Comparison of ENCODE assay signal across 9 cellular contexts in the genomic region with DNA sequence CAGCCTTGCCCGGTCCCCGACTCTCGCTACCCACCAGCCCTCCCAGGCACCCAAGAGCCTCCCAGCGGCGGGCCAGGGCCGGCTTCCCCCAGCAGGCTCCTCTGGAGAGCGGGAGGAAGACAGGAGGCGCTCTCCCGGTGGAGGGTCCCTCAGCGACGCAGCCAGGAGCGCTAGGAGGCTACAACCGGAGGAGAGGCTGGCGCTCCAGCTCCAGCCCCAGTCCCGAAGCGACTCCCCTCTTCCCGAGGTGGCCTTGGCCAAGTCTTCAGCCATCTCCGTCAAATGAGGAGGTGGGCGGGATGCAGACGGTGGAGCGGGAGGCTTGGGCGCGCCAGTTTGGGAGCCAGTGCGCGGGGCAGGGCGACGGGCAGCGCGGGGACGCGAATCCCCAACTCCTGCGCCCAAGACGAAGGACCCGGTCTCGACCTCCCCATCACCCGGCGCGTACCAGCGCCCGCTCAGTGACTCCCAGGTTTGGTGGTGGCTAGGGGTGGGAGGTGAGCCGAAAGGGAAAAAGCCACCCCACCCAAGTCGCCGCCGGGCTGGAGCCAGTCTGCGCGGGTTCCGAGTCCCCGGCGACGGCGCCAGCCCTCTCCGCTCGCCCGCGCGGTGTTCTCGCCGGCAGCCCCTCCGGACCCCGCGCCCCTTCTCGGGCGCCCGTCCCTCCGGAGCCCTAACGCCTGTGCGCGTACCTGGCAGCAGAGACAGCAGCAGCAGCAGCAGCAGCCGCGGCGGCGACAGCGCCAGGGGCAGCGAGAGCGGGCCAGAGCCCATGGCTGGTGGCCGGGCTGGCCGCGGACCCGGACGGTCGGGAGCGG. TPM values are rescaled to one million over a fixed set of nuclear protein-coding genes. Genes with fewer than 3 reads are reported as not detected.
A peak's percentile ranks its signal among the peaks of the same experiment; 100 is the strongest.
DNase-seq lines count a peak whose midpoint lies in the region; ATAC-seq, FAIRE-seq and TF ChIP-seq lines count a peak whose summit lies in the region.
"Had no signal": no experiment of that assay in that cellular context is flagged by ENCODE, and none has a peak within 500 bp of the region (broad histone marks: within the 10 kb centered on the region; RNA-seq: fewer than 3 reads in every experiment).

No MANE protein-coding gene starts in this region.

- no peaks in the 10 kb centered on the region for H3K79me2 ChIP-seq in HepG2 (ENCODE audit: insufficient read depth, low read length)

- H3K36me3 Mint-ChIP-seq in activated naive CD4-positive, alpha-beta T cell treated with anti-CD3 and anti-CD28 coated beads, Interleukin-2, amount 50 U/mL, for 24 hours = no peaks in the 10 kb centered on the region

- in situ Hi-C loops in astrocyte of the spinal cord (cut with HindIII; ENCODE audit: low sequenced_read_pairs) = no loop called here
- in situ Hi-C loops in HepG2 (cut with HindIII; ENCODE audit: extremely low pct_ligation_motif_present, low pct_unique_long_range_greater_than_20kb) = no loop called here

- TF ChIP-seq POLR2A in HepG2 (IDR thresholded peaks at IDR 0.05; ENCODE audit: insufficient read depth in 1 of 2, low read depth in 2 of 2, low read length in 2 of 2) (no peak), vagina (IDR thresholded peaks at IDR 0.05) (no peak)

- DNase-seq in activated naive CD4-positive, alpha-beta T cell treated with anti-CD3 and anti-CD28 coated beads, Interleukin-2, amount 50 U/mL, for 16 hours = no peak
- no peak for DNase-seq in astrocyte of the spinal cord (ENCODE audit: low read depth, low spot score)
- no peak for DNase-seq in HepG2 (ENCODE audit: low spot score)
- DNase-seq in vagina (ENCODE audit: extremely low spot score in 2 of 2) = no peak
- no peak for DNase-seq in DMS79 (lab: John Stamatoyannopoulos, UW)
- DNase-seq in COLO668 (lab: John Stamatoyannopoulos, UW; ENCODE audit: unreplicated experiment) = no peak
- DNase-seq: stimulated activated naive CD4-positive, alpha-beta T cell had no signal

- TF ChIP-seq EP300 in HepG2 (IDR thresholded peaks at IDR 0.05; ENCODE audit: low read depth in 2 of 2, low read length in 2 of 2) (no peak), HepG2 (CRISPR knock-in tag; IDR thresholded peaks at IDR 0.05; ENCODE audit: borderline replicate concordance) (no peak)

- POLR2A ChIA-PET in HepG2 (lab: Yijun Ruan, JAX) = no interaction called here

- H3K4me3 ChIP-seq in astrocyte of the spinal cord (ENCODE audit: low read depth, low read length) (no peak overlapping the region), HepG2 (replicated peaks in 1 of 3; ENCODE audit: insufficient read depth in 1 of 3, low read depth in 2 of 3, low read length in 3 of 3) (peak overlapping the region; percentile 20 to 62 (median 34); a peak in 2 of 6 replicates), vagina (peak overlapping the region; percentile 22 to 38)

- H3K27ac ChIP-seq in HepG2 (ENCODE audit: extremely low read length, insufficient read depth, low read length) = no peak overlapping the region
- H3K27ac ChIP-seq in vagina = no peak overlapping the region

- WGBS in HepG2 (ENCODE audit: low lambda C conversion rate) = no CpG with 5 or more reads among the region's 82 CpGs

- no peak for TF ChIP-seq RAD21 in HepG2 (CRISPR knock-in tag; IDR thresholded peaks at IDR 0.05)

- peaks cover 15% of the 10 kb centered on the region for H3K4me1 Mint-ChIP-seq in activated naive CD4-positive, alpha-beta T cell treated with anti-CD3 and anti-CD28 coated beads, Interleukin-2, amount 50 U/mL, for 24 hours

- H2AFZ ChIP-seq in HepG2 (ENCODE audit: low read length) = no peak overlapping the region

- TF ChIP-seq CTCF in astrocyte of the spinal cord (IDR thresholded peaks at IDR 0.05; ENCODE audit: low read depth, low read length) (peak; percentile 29), HepG2 (CRISPR knock-in tag; IDR thresholded peaks at IDR 0.05) (peak; percentile 41), vagina (IDR thresholded peaks at IDR 0.05) (no peak)

- BruUV-seq in HepG2 (replicated peaks; lab: Mats Ljungman, UMichigan) = no TSS peak

- H3K4me2 ChIP-seq in HepG2 (ENCODE audit: low read depth, low read length) = peak overlapping the region; percentile 57

- H3K27me3 Mint-ChIP-seq in activated naive CD4-positive, alpha-beta T cell treated with anti-CD3 and anti-CD28 coated beads, Interleukin-2, amount 50 U/mL, for 24 hours = peaks cover 33% of the 10 kb centered on the region

- intact Hi-C loops in HepG2 (cut with micrococcal nuclease; ENCODE audit: unreplicated experiment) = no loop called here
- intact Hi-C loops in vagina (cut with DNase I) = loop anchor here (5.0 kb wide), 1 partner anchor 87 kb away; no protein-coding TSS in a partner anchor

- CTCF ChIA-PET in HepG2 (lab: Yijun Ruan, JAX; ENCODE audit: low intra/inter-chr PET ratio, low total read pairs) = no interaction called here

- peaks cover 3 to 56% of the 10 kb centered on the region in 2 experiments; a peak in 4 of 5 replicates for H3K27me3 ChIP-seq in HepG2 (ENCODE audit: control insufficient read depth in 1 of 2, insufficient read depth in 2 of 2, low read length in 2 of 2)
- peaks cover 13% of the 10 kb centered on the region for H3K27me3 ChIP-seq in vagina

- H3K9me3 ChIP-seq in HepG2 (ENCODE audit: low read length) (no peaks in the 10 kb centered on the region), vagina (no peaks in the 10 kb centered on the region)

- H3K36me3 ChIP-seq in HepG2 (replicated peaks in 1 of 2; ENCODE audit: control insufficient read depth in 1 of 2, insufficient read depth in 2 of 2, low read length in 2 of 2) (no peaks in the 10 kb centered on the region), vagina (no peaks in the 10 kb centered on the region)

- ATAC-seq in HepG2 (peak; percentile 50), GM21576 (IDR thresholded peaks at IDR 0.05; ENCODE audit: unreplicated experiment) (no peak)

- no peak overlapping the region for H3K9ac ChIP-seq in HepG2 (ENCODE audit: insufficient read depth, low read depth, low read length)

- H3K27ac Mint-ChIP-seq in activated naive CD4-positive, alpha-beta T cell treated with anti-CD3 and anti-CD28 coated beads, Interleukin-2, amount 50 U/mL, for 24 hours = no peak overlapping the region

- H3K9me3 Mint-ChIP-seq in activated naive CD4-positive, alpha-beta T cell treated with anti-CD3 and anti-CD28 coated beads, Interleukin-2, amount 50 U/mL, for 24 hours = no peaks in the 10 kb centered on the region

- no peak for FAIRE-seq in HepG2 (lab: Jason Lieb, UNC)

- no peaks in the 10 kb centered on the region for H4K20me1 ChIP-seq in HepG2 (ENCODE audit: insufficient read depth, low read length)

- H3K4me1 ChIP-seq in HepG2 (ENCODE audit: insufficient read depth, low read length) = no peaks in the 10 kb centered on the region
- peaks cover 20% of the 10 kb centered on the region for H3K4me1 ChIP-seq in vagina

- peak overlapping the region; percentile 11 for H3K4me3 Mint-ChIP-seq in activated naive CD4-positive, alpha-beta T cell treated with anti-CD3 and anti-CD28 coated beads, Interleukin-2, amount 50 U/mL, for 24 hours

RNA-seq across cellular contexts. Expression of a gene that starts 0.6 kb away (rescaled TPM):
- total RNA-seq in HepG2 (2016; rRNA removed; fragmentation: Illumina TruSeq; extraction: Trizol) (not detected in 2 replicates), vagina (3.7 TPM)
- total RNA-seq in HepG2 (2016; cell fraction: cytosol; rRNA removed; fragmentation: Illumina TruSeq; extraction: Trizol; ENCODE audit: low read depth) = not detected in 2 replicates
- total RNA-seq in HepG2 (2016; cell fraction: insoluble cytoplasmic fraction; rRNA removed; fragmentation: Illumina TruSeq; extraction: Trizol) = not detected in 2 replicates
- not detected in 2 replicates for total RNA-seq in HepG2 (2016; cell fraction: membrane; rRNA removed; fragmentation: Illumina TruSeq; extraction: Trizol)
- total RNA-seq in HepG2 (2016; cell fraction: nucleus; rRNA removed; fragmentation: Illumina TruSeq; extraction: Trizol) = not detected in 2 replicates
- polyA plus RNA-seq in HepG2 (2011; rRNA removed) = not detected in 2 replicates
- not detected in 2 replicates for polyA plus RNA-seq in HepG2 (2011; cell fraction: cytosol; rRNA removed)
- polyA plus RNA-seq in HepG2 (2011; cell fraction: nucleus; rRNA removed) = not detected in 2 replicates
- polyA plus RNA-seq in HepG2 (2012) = 0.64 TPM in 1 of 2 replicates, not detected in the other
- polyA plus RNA-seq in HepG2 (2016; cell fraction: cytosol; fragmentation: Illumina TruSeq; extraction: Trizol; ENCODE audit: low read depth) = not detected in 2 replicates
- not detected in 2 replicates for polyA plus RNA-seq in HepG2 (2016; cell fraction: insoluble cytoplasmic fraction; fragmentation: Illumina TruSeq; extraction: Trizol; ENCODE audit: low read depth)
- not detected in 2 replicates for polyA plus RNA-seq in HepG2 (2016; cell fraction: membrane; fragmentation: Illumina TruSeq; extraction: Trizol; ENCODE audit: low read depth)
- polyA plus RNA-seq in HepG2 (2016; cell fraction: nucleus; fragmentation: Illumina TruSeq; extraction: Trizol; ENCODE audit: insufficient read depth, low read depth) = not detected in 2 replicates
- not detected in 2 replicates for polyA minus RNA-seq in HepG2 (2011; rRNA and poly(A)+ RNA removed; ENCODE audit: low replicate concordance)
- polyA minus RNA-seq in HepG2 (2011; cell fraction: cytosol; rRNA and poly(A)+ RNA removed) = not detected in 2 replicates
- polyA minus RNA-seq in HepG2 (2011; cell fraction: nucleus; rRNA and poly(A)+ RNA removed) = not detected in 2 replicates

RNA-seq across cellular contexts. Expression of a gene that starts 20.8 kb away (rescaled TPM):
- total RNA-seq in HepG2 (2016; rRNA removed; fragmentation: Illumina TruSeq; extraction: Trizol) = not detected in 2 replicates
- not detected in 2 replicates for total RNA-seq in HepG2 (2016; cell fraction: cytosol; rRNA removed; fragmentation: Illumina TruSeq; extraction: Trizol; ENCODE audit: low read depth)
- total RNA-seq in HepG2 (2016; cell fraction: insoluble cytoplasmic fraction; rRNA removed; fragmentation: Illumina TruSeq; extraction: Trizol) = not detected in 2 replicates
- not detected in 2 replicates for total RNA-seq in HepG2 (2016; cell fraction: membrane; rRNA removed; fragmentation: Illumina TruSeq; extraction: Trizol)
- total RNA-seq in HepG2 (2016; cell fraction: nucleus; rRNA removed; fragmentation: Illumina TruSeq; extraction: Trizol) = not detected in 2 replicates
- polyA plus RNA-seq in HepG2 (2011; rRNA removed) = not detected in 2 replicates
- not detected in 2 replicates for polyA plus RNA-seq in HepG2 (2011; cell fraction: cytosol; rRNA removed)
- polyA plus RNA-seq in HepG2 (2011; cell fraction: nucleus; rRNA removed) = 0.03 TPM in 1 of 2 replicates, not detected in the other
- not detected in 2 replicates for polyA plus RNA-seq in HepG2 (2012)
- polyA plus RNA-seq in HepG2 (2016; cell fraction: cytosol; fragmentation: Illumina TruSeq; extraction: Trizol; ENCODE audit: low read depth) = not detected in 2 replicates
- polyA plus RNA-seq in HepG2 (2016; cell fraction: insoluble cytoplasmic fraction; fragmentation: Illumina TruSeq; extraction: Trizol; ENCODE audit: low read depth) = not detected in 2 replicates
- not detected in 2 replicates for polyA plus RNA-seq in HepG2 (2016; cell fraction: membrane; fragmentation: Illumina TruSeq; extraction: Trizol; ENCODE audit: low read depth)
- polyA plus RNA-seq in HepG2 (2016; cell fraction: nucleus; fragmentation: Illumina TruSeq; extraction: Trizol; ENCODE audit: insufficient read depth, low read depth) = not detected in 2 replicates
- 0.05 and 0.98 TPM in 2 replicates for polyA minus RNA-seq in HepG2 (2011; rRNA and poly(A)+ RNA removed; ENCODE audit: low replicate concordance)
- polyA minus RNA-seq in HepG2 (2011; cell fraction: cytosol; rRNA and poly(A)+ RNA removed) = not detected in 2 replicates
- not detected in 2 replicates for polyA minus RNA-seq in HepG2 (2011; cell fraction: nucleus; rRNA and poly(A)+ RNA removed)
- total RNA-seq in vagina = 0.74 TPM

RNA-seq across cellular contexts. Expression of a gene that starts 54.9 kb away (rescaled TPM):
- total RNA-seq in HepG2 (2016; rRNA removed; fragmentation: Illumina TruSeq; extraction: Trizol) = 5.1 and 10.5 TPM in 2 replicates
- 2.6 and 4.4 TPM in 2 replicates for total RNA-seq in HepG2 (2016; cell fraction: cytosol; rRNA removed; fragmentation: Illumina TruSeq; extraction: Trizol; ENCODE audit: low read depth)
- total RNA-seq in HepG2 (2016; cell fraction: insoluble cytoplasmic fraction; rRNA removed; fragmentation: Illumina TruSeq; extraction: Trizol) = 6.0 and 9.6 TPM in 2 replicates
- total RNA-seq in HepG2 (2016; cell fraction: membrane; rRNA removed; fragmentation: Illumina TruSeq; extraction: Trizol) = 3.0 and 4.1 TPM in 2 replicates
- 9.4 and 11.0 TPM in 2 replicates for total RNA-seq in HepG2 (2016; cell fraction: nucleus; rRNA removed; fragmentation: Illumina TruSeq; extraction: Trizol)
- polyA plus RNA-seq in HepG2 (2011; rRNA removed) = 3.7 and 4.1 TPM in 2 replicates
- 1.4 and 2.7 TPM in 2 replicates for polyA plus RNA-seq in HepG2 (2011; cell fraction: cytosol; rRNA removed)
- 0.37 and 1.0 TPM in 2 replicates for polyA plus RNA-seq in HepG2 (2011; cell fraction: nucleus; rRNA removed)
- 3.7 and 3.8 TPM in 2 replicates for polyA plus RNA-seq in HepG2 (2012)
- 0.54 and 1.3 TPM in 2 replicates for polyA plus RNA-seq in HepG2 (2016; cell fraction: cytosol; fragmentation: Illumina TruSeq; extraction: Trizol; ENCODE audit: low read depth)
- 4.2 and 7.2 TPM in 2 replicates for polyA plus RNA-seq in HepG2 (2016; cell fraction: insoluble cytoplasmic fraction; fragmentation: Illumina TruSeq; extraction: Trizol; ENCODE audit: low read depth)
- 1.9 and 2.0 TPM in 2 replicates for polyA plus RNA-seq in HepG2 (2016; cell fraction: membrane; fragmentation: Illumina TruSeq; extraction: Trizol; ENCODE audit: low read depth)
- 14.9 and 16.7 TPM in 2 replicates for polyA plus RNA-seq in HepG2 (2016; cell fraction: nucleus; fragmentation: Illumina TruSeq; extraction: Trizol; ENCODE audit: insufficient read depth, low read depth)
- polyA minus RNA-seq in HepG2 (2011; rRNA and poly(A)+ RNA removed; ENCODE audit: low replicate concordance) = 1.4 and 13.3 TPM in 2 replicates
- 1.4 and 1.5 TPM in 2 replicates for polyA minus RNA-seq in HepG2 (2011; cell fraction: cytosol; rRNA and poly(A)+ RNA removed)
- 0.99 and 1.3 TPM in 2 replicates for polyA minus RNA-seq in HepG2 (2011; cell fraction: nucleus; rRNA and poly(A)+ RNA removed)
- total RNA-seq in vagina = 8.8 TPM

Comparison
In these comparisons a context has a peak if more than half of its experiments do, and no peak if none do; other contexts are left out.
1. CTCF ChIP-seq: peak in astrocyte of the spinal cord (single experiment) and HepG2 (single experiment); none in vagina (0 of 3).